Comparison of ENCODE assay signal across 1 cellular context in the genomic region with DNA sequence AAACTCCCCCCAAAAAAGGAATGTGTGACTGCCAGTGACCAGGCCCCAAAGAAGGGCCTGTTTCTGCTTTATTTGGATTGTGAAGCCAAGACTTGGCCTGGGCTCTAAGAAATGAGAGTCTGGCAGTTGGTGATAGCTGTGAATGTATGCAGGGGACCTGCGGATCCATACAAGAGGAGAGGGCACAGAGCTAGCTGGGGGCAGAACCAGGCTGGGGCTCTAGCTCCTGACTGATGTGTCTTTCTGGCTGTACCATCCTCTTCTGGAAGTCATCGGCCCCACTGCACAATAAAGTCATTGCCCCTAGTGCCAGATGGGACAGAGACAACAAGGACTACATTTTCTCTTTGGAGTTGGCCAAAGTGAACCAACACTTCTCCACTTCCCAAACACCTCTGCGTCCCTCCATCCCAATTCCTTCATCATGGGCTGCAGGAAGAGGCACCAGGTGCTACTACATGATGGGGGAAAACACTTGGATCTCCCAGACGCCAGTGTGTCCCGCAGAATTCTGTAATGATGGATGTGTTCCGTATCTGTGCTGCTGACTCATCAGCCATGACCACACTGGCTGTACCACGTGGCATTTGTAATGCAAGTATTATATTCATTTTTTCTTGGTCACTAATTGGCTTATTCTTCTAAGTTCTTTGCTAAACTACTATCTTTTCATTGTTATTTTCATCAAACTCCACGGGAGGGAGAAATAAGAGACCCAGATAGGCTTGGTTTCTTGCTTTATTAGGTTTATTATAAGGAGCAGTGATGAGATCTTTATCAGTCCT.
TF ChIP-seq lines count a peak whose summit lies in the region.

No MANE protein-coding gene starts in this region.

TF ChIP-seq in IMR-90, 13 proteins besides CTCF, POLR2A, EP300 and RAD21:
- TF ChIP-seq, protein P1, sequence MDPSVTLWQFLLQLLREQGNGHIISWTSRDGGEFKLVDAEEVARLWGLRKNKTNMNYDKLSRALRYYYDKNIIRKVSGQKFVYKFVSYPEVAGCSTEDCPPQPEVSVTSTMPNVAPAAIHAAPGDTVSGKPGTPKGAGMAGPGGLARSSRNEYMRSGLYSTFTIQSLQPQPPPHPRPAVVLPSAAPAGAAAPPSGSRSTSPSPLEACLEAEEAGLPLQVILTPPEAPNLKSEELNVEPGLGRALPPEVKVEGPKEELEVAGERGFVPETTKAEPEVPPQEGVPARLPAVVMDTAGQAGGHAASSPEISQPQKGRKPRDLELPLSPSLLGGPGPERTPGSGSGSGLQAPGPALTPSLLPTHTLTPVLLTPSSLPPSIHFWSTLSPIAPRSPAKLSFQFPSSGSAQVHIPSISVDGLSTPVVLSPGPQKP (IDR thresholded peaks at IDR 0.05; ENCODE audit: borderline replicate concordance, low read depth, low read length) = no peak
- TF ChIP-seq RFX5 (IDR thresholded peaks at IDR 0.05; ENCODE audit: low read depth, low read length) (no peak), CHD1 (IDR thresholded peaks at IDR 0.05; ENCODE audit: low read depth, low read length) (no peak), MAFK (IDR thresholded peaks at IDR 0.05; ENCODE audit: low read depth, low read length) (peak; percentile 71), FOS (IDR thresholded peaks at IDR 0.05; ENCODE audit: low read depth, low read length) (peak; percentile 76), BHLHE40 (IDR thresholded peaks at IDR 0.05; ENCODE audit: low read depth, low read length) (no peak)
- TF ChIP-seq, protein P2, sequence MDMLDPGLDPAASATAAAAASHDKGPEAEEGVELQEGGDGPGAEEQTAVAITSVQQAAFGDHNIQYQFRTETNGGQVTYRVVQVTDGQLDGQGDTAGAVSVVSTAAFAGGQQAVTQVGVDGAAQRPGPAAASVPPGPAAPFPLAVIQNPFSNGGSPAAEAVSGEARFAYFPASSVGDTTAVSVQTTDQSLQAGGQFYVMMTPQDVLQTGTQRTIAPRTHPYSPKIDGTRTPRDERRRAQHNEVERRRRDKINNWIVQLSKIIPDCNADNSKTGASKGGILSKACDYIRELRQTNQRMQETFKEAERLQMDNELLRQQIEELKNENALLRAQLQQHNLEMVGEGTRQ (IDR thresholded peaks at IDR 0.05; ENCODE audit: low read depth, low read length) = peak; percentile 90
